ENCODE assay signal across 15 cellular contexts in genomic region chr16:85592700-85593502, GRCh38. TPM values are rescaled to one million over a fixed set of nuclear protein-coding genes. Genes with fewer than 3 reads are reported as not detected.
DNase-seq lines count a peak whose midpoint lies in the region; ATAC-seq and TF ChIP-seq lines count a peak whose summit lies in the region.
"Had no signal": no experiment of that assay in that cellular context is flagged by ENCODE, and none has a peak within 500 bp of the region (broad histone marks: within the 10 kb centered on the region; RNA-seq: fewer than 3 reads in every experiment).

No MANE protein-coding gene starts in this region.

- intact Hi-C loops in IMR-90 (cut with micrococcal nuclease), result no loop called here
- intact Hi-C loops in Calu3 (cut with micrococcal nuclease; ENCODE audit: unreplicated experiment), result no loop called here
- intact Hi-C loops in prostate gland (cut with DNase I), result no loop called here

- no peak overlapping the region for H2AK5ac ChIP-seq in IMR-90 (ENCODE audit: low read depth, low read length)

- H2BK20ac ChIP-seq in IMR-90 (ENCODE audit: low read depth, low read length), result no peak overlapping the region

- H2BK15ac ChIP-seq in IMR-90 (ENCODE audit: low read depth, low read length), result no peak overlapping the region

- peak overlapping the region; percentile 76 for H2AK9ac ChIP-seq in IMR-90 (replicated peaks; ENCODE audit: low read depth, low read length, poor library complexity)

- H4K8ac ChIP-seq in IMR-90 (ENCODE audit: low read depth in 2 of 2, low read length in 2 of 2), result no peak overlapping the region

- no peak overlapping the region for H2BK120ac ChIP-seq in IMR-90 (ENCODE audit: low read depth, low read length)

- H3K4me3 Mint-ChIP-seq in neural crest cell (no peak overlapping the region), Calu3 (ENCODE audit: low read depth, unreplicated experiment) (no peak overlapping the region)
- H3K4me3 Mint-ChIP-seq: central memory CD8-positive, alpha-beta T cell had no signal

- H3K9me1 ChIP-seq in IMR-90 (ENCODE audit: insufficient read depth, low read length), result peaks cover 11% of the 10 kb centered on the region

- H3K36me3 Mint-ChIP-seq in neural crest cell (ENCODE audit: low read depth) (no peaks in the 10 kb centered on the region), Calu3 (ENCODE audit: insufficient read depth, unreplicated experiment) (no peaks in the 10 kb centered on the region)

- H3K9me3 ChIP-seq in IMR-90 (ENCODE audit: control insufficient read depth, insufficient read depth, low read length), result no peaks in the 10 kb centered on the region
- H3K9me3 ChIP-seq in Peyer's patch, result no peaks in the 10 kb centered on the region
- no peaks in the 10 kb centered on the region for H3K9me3 ChIP-seq in prostate gland

- TF ChIP-seq RAD21 in IMR-90 (IDR thresholded peaks at IDR 0.05; ENCODE audit: low read length), result no peak

- H3K4me1 Mint-ChIP-seq in neural crest cell (peaks cover 29% of the 10 kb centered on the region), Calu3 (ENCODE audit: low read depth, unreplicated experiment) (no peaks in the 10 kb centered on the region)

- TF ChIP-seq POLR2A in IMR-90 (IDR thresholded peaks at IDR 0.05; ENCODE audit: low read depth, low read length), result no peak
- TF ChIP-seq POLR2A in Peyer's patch (IDR thresholded peaks at IDR 0.05), result no peak
- no peak for TF ChIP-seq POLR2A in prostate gland (IDR thresholded peaks at IDR 0.05)

- DNase-seq in AG20443 (ENCODE audit: low spot score) (peak; percentile 54), IMR-90 (peak; percentile 59), choroid plexus epithelial cell (ENCODE audit: low read depth) (peak; percentile 51), neural crest cell (ENCODE audit: low read depth, low spot score) (no peak), Peyer's patch (no peak), Calu3 (no peak), prostate gland (ENCODE audit: low spot score) (no peak), midbrain (lab: John Stamatoyannopoulos, UW) (no peak)
- DNase-seq: stimulated activated CD4-positive, alpha-beta T cell treated with anti-CD3 and anti-CD28 coated beads, Interleukin-4, amount 100 ng/mL, for 1 hour; stimulated activated naive CD4-positive, alpha-beta T cell treated with Interleukin-2 at 50 U/mL for 16 hours; T1000 had no signal

- H3K79me1 ChIP-seq in IMR-90 (ENCODE audit: low read depth in 1 of 2, low read length in 2 of 2), result peaks cover 14 to 62% of the 10 kb centered on the region in 2 experiments

- no peak overlapping the region for H3K18ac ChIP-seq in IMR-90 (ENCODE audit: low read depth, low read length)

- H3K14ac ChIP-seq in IMR-90 (replicated peaks; ENCODE audit: low read depth, low read length), result no peak overlapping the region; the same call in 1 of the 2 replicates

- in situ Hi-C loops in IMR-90 (cut with MboI; ENCODE audit: low sequenced_read_pairs), result no loop called here

- H2BK5ac ChIP-seq in IMR-90 (ENCODE audit: low read depth, low read length, poor library complexity, severe bottlenecking), result no peak overlapping the region

- 93% methylated on average over 3 of the region's 12 CpGs; no CpG with 5 or more reads in 1 of the 2 experiments for WGBS in IMR-90 (ENCODE audit: extremely low coverage in 2 of 2, insufficient read length in 1 of 2), 2 experiments
- WGBS in prostate gland, result 74% methylated on average over 11 of the region's 12 CpGs

- TF ChIP-seq CTCF in IMR-90 (conservative IDR thresholded peaks at IDR 0.05; ENCODE audit: low read depth, low read length) (no peak), choroid plexus epithelial cell (conservative IDR thresholded peaks at IDR 0.05; ENCODE audit: low read depth, low read length) (no peak), neural crest cell (conservative IDR thresholded peaks at IDR 0.05) (no peak), Peyer's patch (IDR thresholded peaks at IDR 0.05) (no peak), Calu3 (IDR thresholded peaks at IDR 0.05; ENCODE audit: unreplicated experiment) (no peak), prostate gland (IDR thresholded peaks at IDR 0.05) (no peak)

- no peak overlapping the region for H3K4me3 ChIP-seq in IMR-90 (ENCODE audit: insufficient read depth, low read depth, low read length)
- H3K4me3 ChIP-seq in choroid plexus epithelial cell (ENCODE audit: low read depth, low read length), result no peak overlapping the region
- no peak overlapping the region for H3K4me3 ChIP-seq in Peyer's patch
- no peak overlapping the region for H3K4me3 ChIP-seq in prostate gland

- peaks cover 5% of the 10 kb centered on the region for H3K4me1 ChIP-seq in IMR-90 (ENCODE audit: control insufficient read depth, insufficient read depth, low read length)
- peaks cover 0 to 16% (median 0%) of the 10 kb centered on the region in 4 donors for H3K4me1 ChIP-seq in Peyer's patch
- H3K4me1 ChIP-seq in prostate gland (replicated peaks), result no peaks in the 10 kb centered on the region

- dilution Hi-C loops in IMR-90 (cut with HindIII; ENCODE audit: low sequenced_read_pairs, unreplicated experiment), result no loop called here

- H3K27me3 ChIP-seq in IMR-90 (ENCODE audit: control insufficient read depth, insufficient read depth, low read length) (no peaks in the 10 kb centered on the region), Peyer's patch (no peaks in the 10 kb centered on the region), prostate gland (replicated peaks; ENCODE audit: insufficient read depth) (no peaks in the 10 kb centered on the region)

- H3K36me3 ChIP-seq in IMR-90 (ENCODE audit: control insufficient read depth, insufficient read depth, low read length) (no peaks in the 10 kb centered on the region), Peyer's patch (no peaks in the 10 kb centered on the region), prostate gland (no peaks in the 10 kb centered on the region)

- POLR2A ChIA-PET in IMR-90 (lab: Charles Lee; ENCODE audit: unreplicated experiment), result no interaction called here

- no peaks in the 10 kb centered on the region for H3K9me3 Mint-ChIP-seq in neural crest cell
- H3K9me3 Mint-ChIP-seq in Calu3 (ENCODE audit: low read depth, unreplicated experiment), result no peaks in the 10 kb centered on the region
- H3K9me3 Mint-ChIP-seq: activated T-helper 2 cell treated with anti-CD3 and anti-CD28 coated beads, Interferon-gamma antibody, Interleukin-2, Interleukin-4, amounts not matched to agents 10 μg/mL and 5 μg/mL and 100 μg/mL, durations not matched to agents 14 hours and 24 hours and 36 hours; central memory CD8-positive, alpha-beta T cell had no signal

- CTCF ChIA-PET in IMR-90 (lab: Yijun Ruan, JAX), result interaction anchor here (0.7 kb wide), 1 partner anchor 15 kb away, joined by 3 read pairs; no protein-coding TSS in a partner anchor
- CTCF ChIA-PET in Calu3 (lab: Charles Lee), result interaction anchor here (0.5 to 1.2 kb wide), 3 partner anchors 18 to 229 kb away, joined by 3 to 8 read pairs (median 4); no protein-coding TSS in a partner anchor

- peaks cover 74% of the 10 kb centered on the region for H4K20me1 ChIP-seq in IMR-90 (ENCODE audit: insufficient read depth, low read length)

- H3K9ac ChIP-seq in IMR-90 (ENCODE audit: low read depth, low read length), result no peak overlapping the region

- H3K27ac Mint-ChIP-seq in neural crest cell (ENCODE audit: unreplicated experiment) (peak overlapping the region; percentile 21), Calu3 (ENCODE audit: unreplicated experiment) (no peak overlapping the region)
- H3K27ac Mint-ChIP-seq: activated T-helper 2 cell treated with anti-CD3 and anti-CD28 coated beads, Interferon-gamma antibody, Interleukin-2, Interleukin-4, amounts not matched to agents 10 μg/mL and 5 μg/mL and 100 μg/mL, durations not matched to agents 14 hours and 24 hours and 36 hours had no signal

- no peak overlapping the region for H3K23ac ChIP-seq in IMR-90 (ENCODE audit: low read depth, low read length)

- BruUV-seq in IMR-90 (replicated peaks; lab: Mats Ljungman, UMichigan) (no TSS peak), Calu3 (replicated peaks; lab: Mats Ljungman, UMichigan) (no TSS peak)

- ATAC-seq in IMR-90 (ENCODE audit: low read depth), result peak; percentile 80
- ATAC-seq: Right ventricle myocardium inferior had no signal

- H3K27me3 Mint-ChIP-seq in neural crest cell (ENCODE audit: low read depth), result peaks cover 22% of the 10 kb centered on the region
- H3K27me3 Mint-ChIP-seq in Calu3 (ENCODE audit: unreplicated experiment), result peaks cover 39% of the 10 kb centered on the region
- H3K27me3 Mint-ChIP-seq: central memory CD8-positive, alpha-beta T cell had no signal

- no peak overlapping the region for H4K91ac ChIP-seq in IMR-90 (ENCODE audit: insufficient read depth, low read depth, low read length)

- H3K27ac ChIP-seq in IMR-90 (ENCODE audit: insufficient read depth, low read length) (no peak overlapping the region), Peyer's patch (no peak overlapping the region), prostate gland (no peak overlapping the region)
- H3K27ac ChIP-seq: epithelial cell of prostate had no signal

- no peak overlapping the region for H3K4me2 ChIP-seq in IMR-90 (ENCODE audit: low read depth, low read length)

- H4K5ac ChIP-seq in IMR-90 (ENCODE audit: low read depth, low read length), result no peak overlapping the region

- H2AFZ ChIP-seq in IMR-90 (replicated peaks; ENCODE audit: low read length, poor library complexity), result no peak overlapping the region

- no peak overlapping the region for H3K56ac ChIP-seq in IMR-90 (ENCODE audit: extremely low read depth, insufficient read depth, low read length)

- H3K4ac ChIP-seq in IMR-90 (ENCODE audit: low read depth, low read length), result no peak overlapping the region

TF ChIP-seq in IMR-90, 13 proteins besides CTCF, POLR2A, EP300 and RAD21:
- TF ChIP-seq MAZ (IDR thresholded peaks at IDR 0.05; ENCODE audit: borderline replicate concordance, low read depth, low read length) (peak; percentile 67; the same call in 1 of the 2 replicates), FOS (IDR thresholded peaks at IDR 0.05; ENCODE audit: low read depth, low read length) (peak; percentile 63), NFE2L2 (IDR thresholded peaks at IDR 0.05; ENCODE audit: low read depth, low read length) (no peak), RFX5 (IDR thresholded peaks at IDR 0.05; ENCODE audit: low read depth, low read length) (no peak)

RNA-seq across cellular contexts. Expression of gene GSE1, which starts 20.2 kb away (rescaled TPM):
- total RNA-seq in IMR-90 (2012; rRNA removed) (9.4 and 14.9 TPM in 2 replicates), neural crest cell (26.7 and 27.3 TPM in 2 replicates), Peyer's patch (100 to 1,000 TPM in 3 of 4 donors, 10 to 100 TPM in 1; 79.7 to 196 (median 143) TPM), Calu3 (2022) (45.3 and 46.2 TPM in 2 replicates), prostate gland (100 to 1,000 TPM in 1 of 2 donors, 10 to 100 TPM in 1; 41.4 to 146 TPM)
- 25.5 and 30.8 TPM in 2 replicates for polyA plus RNA-seq in IMR-90 (2012; rRNA removed)
- polyA plus RNA-seq in IMR-90 (2012; cell fraction: cytosol; rRNA removed), result 17.0 and 25.6 TPM in 2 replicates
- polyA plus RNA-seq in IMR-90 (2012; cell fraction: nucleus; rRNA removed; ENCODE audit: low replicate concordance), result 79.5 and 93.9 TPM in 2 replicates

Comparison
In these comparisons a context has a peak if more than half of its experiments do, and no peak if none do; other contexts are left out.
1. DNase-seq: peak in AG20443 (single experiment), IMR-90 (single experiment) and choroid plexus epithelial cell (single experiment); none in neural crest cell (single experiment), Peyer's patch (0 of 3), Calu3 (single experiment), prostate gland (single experiment) and midbrain (single experiment).